In the genomic region with DNA sequence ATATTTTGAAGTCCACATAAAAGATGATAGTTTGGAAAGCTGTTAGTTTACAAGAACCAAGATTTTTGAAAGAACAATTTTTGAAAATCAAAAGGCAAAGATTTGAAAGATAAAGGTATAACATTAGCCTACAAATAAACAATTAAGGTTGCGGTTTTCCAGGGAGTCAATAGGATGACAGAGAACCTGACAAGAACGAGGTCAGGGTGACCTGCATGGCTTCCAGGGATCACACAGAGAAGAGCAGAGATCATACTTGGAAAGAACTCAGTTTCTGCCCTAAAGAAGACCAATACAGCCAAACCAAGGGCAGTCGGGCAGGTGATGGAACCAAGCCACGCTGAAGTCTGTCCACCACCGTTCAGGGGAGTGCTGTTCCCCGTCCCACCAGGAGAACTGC, we compare ENCODE assay signal across 19 cellular contexts. TPM values are rescaled to one million over a fixed set of nuclear protein-coding genes. Genes with fewer than 3 reads are reported as not detected.
"Had no signal": no experiment of that assay in that cellular context is flagged by ENCODE, and none has a peak within 500 bp of the region (broad histone marks: within the 10 kb centered on the region; RNA-seq: fewer than 3 reads in every experiment).

No MANE protein-coding gene starts in this region.

RNA-seq across cellular contexts. Expression of a gene that starts 41.3 kb away (rescaled TPM):
- total RNA-seq: naive thymus-derived CD8-positive, alpha-beta T cell; natural killer cell treated with Interleukin-12 subunit alpha and Interleukin-12 subunit beta and Interleukin-15 and Interleukin-18, amount 100 ng/mL, for 72 hours; neural crest cell; omental fat pad; osteocyte; pancreas; posterior vena cava; pulmonary artery endothelial cell; sciatic nerve; smooth muscle cell; spleen; stomach; subcutaneous adipose tissue; temporal lobe; thoracic aorta; tibial nerve; upper lobe of right lung; urinary bladder; vagina had no signal
- polyA plus RNA-seq: naive thymus-derived CD8-positive, alpha-beta T cell; smooth muscle cell; stomach; urinary bladder had no signal
